23 cellular contexts compared by ENCODE assay signal in genomic region chr14:51663783-51664326, GRCh38. TPM values are rescaled to one million over a fixed set of nuclear protein-coding genes. Genes with fewer than 3 reads are reported as not detected.
A peak's percentile ranks its signal among the peaks of the same experiment; 100 is the strongest.
DNase-seq lines count a peak whose midpoint lies in the region; ATAC-seq and TF ChIP-seq lines count a peak whose summit lies in the region.
"Had no signal": no experiment of that assay in that cellular context is flagged by ENCODE, and none has a peak within 500 bp of the region (broad histone marks: within the 10 kb centered on the region; RNA-seq: fewer than 3 reads in every experiment).

No MANE protein-coding gene starts in this region.

- 75 to 79% methylated on average over 5 of the region's 5 CpGs for whole genome bisulfite sequencing in GM23248 (ENCODE audit: low coverage in 1 of 2, low lambda C conversion rate in 2 of 2, missing lambda C conversion rate in 2 of 2), 2 experiments
- 82% methylated on average over 5 of the region's 5 CpGs for WGBS in smooth muscle cell (ENCODE audit: low lambda C conversion rate)

- H3K27me3 Mint-ChIP-seq in activated CD4-positive, alpha-beta T cell treated with anti-CD3 and anti-CD28 coated beads for 36 hours = peaks cover 10% of the 10 kb centered on the region

- H2AFZ ChIP-seq in GM23248 = no peak overlapping the region
- H2AFZ ChIP-seq in smooth muscle cell (ENCODE audit: low read depth) = no peak overlapping the region
- H2AFZ ChIP-seq: PC-9 had no signal

- no peaks in the 10 kb centered on the region for H3K36me3 Mint-ChIP-seq in activated CD4-positive, alpha-beta T cell treated with anti-CD3 and anti-CD28 coated beads for 36 hours (ENCODE audit: low read depth)
- H3K36me3 Mint-ChIP-seq: CD14-positive monocyte had no signal

- POLR2A ChIA-PET in activated CD4-positive, alpha-beta T cell treated with anti-CD3 and anti-CD28 coated beads for 36 hours (lab: Charles Lee) = no interaction called here

- H3K9me2 ChIP-seq in GM23248 (ENCODE audit: insufficient read depth) = no peaks in the 10 kb centered on the region

- TF ChIP-seq POLR2A in erythroblast (IDR thresholded peaks at IDR 0.05; ENCODE audit: low read length) = no peak

- peak overlapping the region; percentile 4; the same call in 1 of the 2 replicates for H3K4me3 ChIP-seq in GM23248
- no peak overlapping the region for H3K4me3 ChIP-seq in brain microvascular endothelial cell (ENCODE audit: low read depth, low read length)
- H3K4me3 ChIP-seq in smooth muscle cell = no peak overlapping the region
- H3K4me3 ChIP-seq: PC-9 had no signal

- TF ChIP-seq CTCF in brain microvascular endothelial cell (IDR thresholded peaks at IDR 0.05; ENCODE audit: low read depth, low read length, missing control alignments) (no peak), smooth muscle cell (IDR thresholded peaks at IDR 0.05; ENCODE audit: borderline replicate concordance, insufficient read depth, poor library complexity, severe bottlenecking) (no peak)

- H3K9ac ChIP-seq in GM23248 (peak overlapping the region; percentile 2; the same call in 1 of the 2 replicates), smooth muscle cell (ENCODE audit: low read depth) (no peak overlapping the region)

- H3K4me3 Mint-ChIP-seq in activated CD4-positive, alpha-beta T cell treated with anti-CD3 and anti-CD28 coated beads for 36 hours = no peak overlapping the region
- H3K4me3 Mint-ChIP-seq: CD14-positive monocyte had no signal

- H3K79me2 ChIP-seq in GM23248 (ENCODE audit: insufficient read depth) (peaks cover 100% of the 10 kb centered on the region), smooth muscle cell (ENCODE audit: low read depth) (peaks cover 100% of the 10 kb centered on the region)

- ATAC-seq in activated CD4-positive, alpha-beta T cell treated with anti-CD3 and anti-CD28 coated beads for 36 hours = peak; percentile 86
- ATAC-seq in HG03045 (IDR thresholded peaks at IDR 0.05; ENCODE audit: unreplicated experiment) (no peak), HG02571 (IDR thresholded peaks at IDR 0.05; ENCODE audit: unreplicated experiment) (no peak)

- H3K27ac ChIP-seq in GM23248 = peak overlapping the region; percentile 97
- H3K27ac ChIP-seq in brain microvascular endothelial cell = peak overlapping the region; percentile 24
- peak overlapping the region; percentile 58 for H3K27ac ChIP-seq in smooth muscle cell (ENCODE audit: low read depth)
- H3K27ac ChIP-seq: 22Rv1, PC-9, RWPE1 had no signal

- CTCF ChIA-PET in activated CD4-positive, alpha-beta T cell treated with anti-CD3 and anti-CD28 coated beads for 36 hours (lab: Charles Lee) = no interaction called here

- no peaks in the 10 kb centered on the region for H3K27me3 ChIP-seq in GM23248 (replicated peaks; ENCODE audit: insufficient read depth)
- no peaks in the 10 kb centered on the region for H3K27me3 ChIP-seq in brain microvascular endothelial cell (replicated peaks)
- H3K27me3 ChIP-seq in smooth muscle cell (ENCODE audit: low read depth) = no peaks in the 10 kb centered on the region

- in situ Hi-C loops in GM23248 (cut with MboI) = no loop called here
- in situ Hi-C loops in brain microvascular endothelial cell (cut with HindIII; ENCODE audit: low pct_ligation_motif_present, low sequenced_read_pairs) = no loop called here

- H3K4me1 Mint-ChIP-seq in activated CD4-positive, alpha-beta T cell treated with anti-CD3 and anti-CD28 coated beads for 36 hours = no peaks in the 10 kb centered on the region

- intact Hi-C loops in activated CD4-positive, alpha-beta T cell treated with anti-CD3 and anti-CD28 coated beads for 36 hours (cut with DNase I, micrococcal nuclease) = no loop called here

- H3K27ac Mint-ChIP-seq in activated CD4-positive, alpha-beta T cell treated with anti-CD3 and anti-CD28 coated beads for 36 hours = no peak overlapping the region
- H3K27ac Mint-ChIP-seq: CD14-positive monocyte had no signal

- H3K4me1 ChIP-seq in GM23248 (ENCODE audit: insufficient read depth) (peaks cover 86% of the 10 kb centered on the region), smooth muscle cell (ENCODE audit: low read depth) (peaks cover 24% of the 10 kb centered on the region)

- H3K4me2 ChIP-seq in GM23248 (ENCODE audit: unreplicated experiment) (peak overlapping the region; percentile 48), smooth muscle cell (peak overlapping the region; percentile 57)
- H3K4me2 ChIP-seq: PC-9 had no signal

- DNase-seq in activated CD4-positive, alpha-beta T cell treated with anti-CD3 and anti-CD28 coated beads for 36 hours = peak; percentile 9
- no peak for DNase-seq in activated CD4-positive, alpha-beta T cell treated with anti-CD3 and anti-CD28 coated beads, Interleukin-2, amount 50 U/mL, for 1 hour
- DNase-seq in GM23248 = no peak
- DNase-seq in brain microvascular endothelial cell = no peak
- DNase-seq in smooth muscle cell (lab: John Stamatoyannopoulos, UW; ENCODE audit: unreplicated experiment) = no peak
- no peak for DNase-seq in erythroblast (lab: John Stamatoyannopoulos, UW)
- DNase-seq: COR-L47, DMS 273 treated with DMSO at 0.1 percent for 48 hours, DND-41, H7, Kasumi-1, MM.1S, NCI-H1092, NCI-H1436 treated with DMSO at 0.1 percent for 48 hours, NCI-H2029, NCI-H345, NCI-H524 treated with DMSO at 0.1 percent for 48 hours, PC-9 had no signal

- H3K36me3 ChIP-seq in GM23248 (ENCODE audit: low read depth) (peaks cover 62% of the 10 kb centered on the region), brain microvascular endothelial cell (replicated peaks) (peaks cover 50% of the 10 kb centered on the region), smooth muscle cell (ENCODE audit: low read depth) (peaks cover under 1% of the 10 kb centered on the region)

- H3K9me3 Mint-ChIP-seq in activated CD4-positive, alpha-beta T cell treated with anti-CD3 and anti-CD28 coated beads for 36 hours (ENCODE audit: low read depth) = peaks cover 5% of the 10 kb centered on the region

- peaks cover 99% of the 10 kb centered on the region for H3F3A ChIP-seq in GM23248 (ENCODE audit: insufficient read depth)
- H3F3A ChIP-seq in smooth muscle cell (ENCODE audit: low read depth) = peaks cover 50% of the 10 kb centered on the region

- no peaks in the 10 kb centered on the region for H3K9me3 ChIP-seq in GM23248 (ENCODE audit: low read depth)
- no peaks in the 10 kb centered on the region for H3K9me3 ChIP-seq in smooth muscle cell (replicated peaks; ENCODE audit: low read depth)

- H4K20me1 ChIP-seq in GM23248 (ENCODE audit: insufficient read depth) (peaks cover 85% of the 10 kb centered on the region), smooth muscle cell (ENCODE audit: low read depth) (peaks cover 100% of the 10 kb centered on the region)

RNA-seq across cellular contexts. Expression of gene FRMD6, which starts 12.1 kb away (rescaled TPM):
- 1 to 10 TPM; 7.5 to 8.0 TPM for total RNA-seq in activated CD4-positive, alpha-beta T cell treated with anti-CD3 and anti-CD28 coated beads for 36 hours
- total RNA-seq in GM23248 (2014; rRNA removed; shearing (Covaris generic)) = 795 and 861 TPM in 2 replicates
- polyA plus RNA-seq in GM23248 (2016; fragmentation: Nextera tagmentation; extraction: Ambion mirVana) (550 and 553 TPM in 2 replicates), smooth muscle cell (197 and 254 TPM in 2 replicates)
- total RNA-seq in smooth muscle cell = 564 and 578 TPM in 2 replicates

Comparison
In these comparisons a context has a peak if more than half of its experiments do, and no peak if none do; other contexts are left out.
1. H3K27ac ChIP-seq: peak in every context shown above with its lines; median percentile 97 in GM23248; 58 in smooth muscle cell; 24 in brain microvascular endothelial cell.
2. RNA of gene FRMD6, which starts 12.1 kb away (total RNA-seq): 795 to 861 TPM in GM23248 and 564 to 578 TPM in smooth muscle cell; 7.5 to 8.0 TPM in activated CD4-positive, alpha-beta T cell treated with anti-CD3 and anti-CD28 coated beads for 36 hours; every median in the first group is over 10 times any median in the second.